7 cellular contexts compared by ENCODE assay signal in the genomic region with DNA sequence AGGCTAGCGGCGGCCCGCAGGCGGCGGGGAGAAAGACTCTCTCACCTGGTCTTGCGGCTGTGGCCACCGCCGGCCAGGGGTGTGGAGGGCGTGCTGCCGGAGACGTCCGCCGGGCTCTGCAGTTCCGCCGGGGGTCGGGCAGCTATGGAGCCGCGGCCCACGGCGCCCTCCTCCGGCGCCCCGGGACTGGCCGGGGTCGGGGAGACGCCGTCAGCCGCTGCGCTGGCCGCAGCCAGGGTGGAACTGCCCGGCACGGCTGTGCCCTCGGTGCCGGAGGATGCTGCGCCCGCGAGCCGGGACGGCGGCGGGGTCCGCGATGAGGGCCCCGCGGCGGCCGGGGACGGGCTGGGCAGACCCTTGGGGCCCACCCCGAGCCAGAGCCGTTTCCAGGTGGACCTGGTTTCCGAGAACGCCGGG. TPM values are rescaled to one million over a fixed set of nuclear protein-coding genes. Genes with fewer than 3 reads are reported as not detected.
DNase-seq lines count a peak whose midpoint lies in the region; ATAC-seq and TF ChIP-seq lines count a peak whose summit lies in the region.

No MANE protein-coding gene starts in this region.

- no peak for TF ChIP-seq EP300 in neural cell (conservative IDR thresholded peaks at IDR 0.05; ENCODE audit: poor library complexity, severe bottlenecking)

- H3K27me3 ChIP-seq in neural cell (ENCODE audit: insufficient read depth, low read depth, low read length): no peaks in the 10 kb centered on the region

- H3K4me2 ChIP-seq in OCI-LY7 (ENCODE audit: low read length) (peak overlapping the region; percentile 98), neural cell (ENCODE audit: low read length) (no peak overlapping the region)

- H2AFZ ChIP-seq in OCI-LY7 (ENCODE audit: low read length): no peak overlapping the region
- H2AFZ ChIP-seq in neural cell (ENCODE audit: low read depth, low read length): no peak overlapping the region

- H3K36me3 ChIP-seq in OCI-LY7 (ENCODE audit: insufficient read depth, low read length) (peaks cover 37% of the 10 kb centered on the region), neural cell (ENCODE audit: insufficient read depth, low read length) (no peaks in the 10 kb centered on the region)

- TF ChIP-seq RAD21 in neural cell (conservative IDR thresholded peaks at IDR 0.05): peak; percentile 51

- DNase-seq in HFF-Myc (ENCODE audit: extremely low read depth, low read depth) (no peak), OCI-LY7 (ENCODE audit: low spot score) (no peak), epithelial cell of prostate (ENCODE audit: low read depth, low spot score) (no peak), DMS114 treated with DMSO at 0.1 percent for 48 hours (lab: John Stamatoyannopoulos, UW; ENCODE audit: unreplicated experiment) (no peak), occipital lobe (lab: John Stamatoyannopoulos, UW) (no peak)

- peaks cover 85% of the 10 kb centered on the region for H3K79me2 ChIP-seq in OCI-LY7 (ENCODE audit: insufficient read depth, low read depth, low read length)
- peaks cover 39% of the 10 kb centered on the region for H3K79me2 ChIP-seq in neural cell (replicated peaks; ENCODE audit: insufficient read depth, low read length)

- H3K27ac ChIP-seq in OCI-LY7 (ENCODE audit: low read depth, low read length, poor library complexity, severe bottlenecking) (peak overlapping the region; percentile 92), epithelial cell of prostate (peak overlapping the region; percentile 86), neural cell (ENCODE audit: low read length) (peak overlapping the region; percentile 95)

- CTCF ChIA-PET in OCI-LY7 (lab: Charles Lee; ENCODE audit: unreplicated experiment): no interaction called here

- TF ChIP-seq POLR2A in GM18505 (IDR thresholded peaks at IDR 0.05; ENCODE audit: borderline replicate concordance, extremely low read depth, insufficient read depth, insufficient read length): no peak

- peaks cover 5% of the 10 kb centered on the region for H3F3A ChIP-seq in neural cell (ENCODE audit: insufficient read depth, low read length, poor library complexity, severe bottlenecking)

- peaks cover 37% of the 10 kb centered on the region for H3K4me1 ChIP-seq in OCI-LY7 (ENCODE audit: insufficient read depth, low read length, poor library complexity, severe bottlenecking)

- H3K9me2 ChIP-seq in OCI-LY7 (ENCODE audit: insufficient read depth, low read length): no peaks in the 10 kb centered on the region
- H3K9me2 ChIP-seq in neural cell (ENCODE audit: insufficient read depth, low read length): no peaks in the 10 kb centered on the region

- H3K9me3 ChIP-seq in OCI-LY7 (ENCODE audit: low read length): no peaks in the 10 kb centered on the region
- H3K9me3 ChIP-seq in neural cell (ENCODE audit: low read length): no peaks in the 10 kb centered on the region

- TF ChIP-seq CTCF in HFF-Myc (IDR thresholded peaks at IDR 0.05; ENCODE audit: low read depth, low read length, missing control alignments): peak; percentile 13
- peak; percentile 60 for TF ChIP-seq CTCF in OCI-LY7 (conservative IDR thresholded peaks at IDR 0.05; ENCODE audit: low read length)
- TF ChIP-seq CTCF in neural cell (IDR thresholded peaks at IDR 0.05; ENCODE audit: poor library complexity, severe bottlenecking): peak; percentile 68

- no TSS peak for BruUV-seq in OCI-LY7 (replicated peaks; lab: Mats Ljungman, UMichigan)

- peaks cover 35% of the 10 kb centered on the region; the same call in 1 of the 2 replicates for H4K20me1 ChIP-seq in OCI-LY7 (ENCODE audit: insufficient read depth, low read length)
- no peaks in the 10 kb centered on the region for H4K20me1 ChIP-seq in neural cell (ENCODE audit: insufficient read depth)

- H3K4me3 ChIP-seq in HFF-Myc (replicated peaks; ENCODE audit: low read depth, low read length) (peak overlapping the region; percentile 66), OCI-LY7 (ENCODE audit: low read depth, low read length, poor library complexity, severe bottlenecking) (peak overlapping the region; percentile 83), neural cell (ENCODE audit: low read length) (peak overlapping the region; percentile 92)

- H3K9ac ChIP-seq in neural cell (ENCODE audit: low read length): peak overlapping the region; percentile 93

- peak; percentile 37 for ATAC-seq in GM18505 (IDR thresholded peaks at IDR 0.05; ENCODE audit: unreplicated experiment)

- intact Hi-C loops in OCI-LY7 (cut with micrococcal nuclease; ENCODE audit: unreplicated experiment): loop anchor here (2.0 to 5.0 kb wide), 5 partner anchors 177 to 1477 kb away; partner anchors contain the start of genes LMNB1 and PRRC1

- POLR2A ChIA-PET in OCI-LY7 (lab: Charles Lee): interaction anchor here (0.9 to 1.4 kb wide), 3 partner anchors 16 to 72 kb away, joined by 3 to 5 read pairs (median 3); no protein-coding TSS in a partner anchor

TF ChIP-seq in neural cell, 6 proteins besides CTCF, POLR2A, EP300 and RAD21:
- TF ChIP-seq REST (IDR thresholded peaks at IDR 0.05; ENCODE audit: borderline replicate concordance) (no peak), SMC3 (conservative IDR thresholded peaks at IDR 0.05; ENCODE audit: poor library complexity) (peak; percentile 49)

RNA-seq across cellular contexts. Expression of gene SLC12A2, which starts 0.3 kb away (rescaled TPM):
- 20.6 and 24.1 TPM in 2 replicates for total RNA-seq in OCI-LY7 (2014; rRNA removed; shearing (Covaris generic))
- 25.5 and 36.5 TPM in 2 replicates for total RNA-seq in OCI-LY7 (2022)
- polyA plus RNA-seq in neural cell: 26.5 and 28.6 TPM in 2 replicates
- 35.5 and 37.9 TPM in 2 replicates for polyA minus RNA-seq in neural cell
- total RNA-seq in occipital lobe: 59.1 TPM

Comparison
In these comparisons a context has a peak if more than half of its experiments do, and no peak if none do; other contexts are left out.
1. CTCF ChIP-seq: peak in every context shown above with its lines; median percentile 68 in neural cell; 60 in OCI-LY7; 13 in HFF-Myc.